Comparison of ENCODE assay signal across 16 cellular contexts in genomic region chr12:68781728-68782127, GRCh38. TPM values are rescaled to one million over a fixed set of nuclear protein-coding genes. Genes with fewer than 3 reads are reported as not detected.
DNase-seq lines count a peak whose midpoint lies in the region; ATAC-seq and TF ChIP-seq lines count a peak whose summit lies in the region.
"Had no signal": no experiment of that assay in that cellular context is flagged by ENCODE, and none has a peak within 500 bp of the region (broad histone marks: within the 10 kb centered on the region; RNA-seq: fewer than 3 reads in every experiment).

No MANE protein-coding gene starts in this region.

- H3K4me3 Mint-ChIP-seq in MCF 10A (ENCODE audit: unreplicated experiment) (no peak overlapping the region), type B pancreatic cell (no peak overlapping the region)
- no peak overlapping the region for H3K4me3 Mint-ChIP-seq in stimulated activated effector memory CD8-positive, alpha-beta T cell treated with anti-CD3 and anti-CD28 coated beads, Interleukin-12 subunit alpha, Interleukin-12 subunit beta, amount 100 ng/mL, for 72 hours
- H3K4me3 Mint-ChIP-seq: CD8-positive, alpha-beta T cell; H9 had no signal

- CTCF ChIA-PET in MCF 10A (lab: Yijun Ruan, JAX): interaction anchor here (0.5 to 1.3 kb wide), 2 partner anchors 35 to 1424 kb away, joined by 4 read pairs; no protein-coding TSS in a partner anchor

- H3K27me3 Mint-ChIP-seq in MCF 10A (ENCODE audit: insufficient read depth, unreplicated experiment) (no peaks in the 10 kb centered on the region), type B pancreatic cell (no peaks in the 10 kb centered on the region)

- POLR2A ChIA-PET in MCF 10A (lab: Yijun Ruan, JAX): interaction anchor here (0.7 to 9.9 kb wide), 5 partner anchors 10 to 444 kb away, joined by 3 to 185 read pairs (median 3); partner anchors contain the start of genes MDM2 and SLC35E3

- H3K4me1 ChIP-seq in breast epithelium: no peaks in the 10 kb centered on the region

- no TSS peak for BruUV-seq in MCF 10A (replicated peaks; lab: Mats Ljungman, UMichigan)

- no peaks in the 10 kb centered on the region for H3K9me3 Mint-ChIP-seq in MCF 10A (ENCODE audit: unreplicated experiment)
- no peaks in the 10 kb centered on the region for H3K9me3 Mint-ChIP-seq in stimulated activated effector memory CD8-positive, alpha-beta T cell treated with anti-CD3 and anti-CD28 coated beads, Interleukin-12 subunit alpha, Interleukin-12 subunit beta, amount 100 ng/mL, for 72 hours
- H3K9me3 Mint-ChIP-seq in type B pancreatic cell: peaks cover 3% of the 10 kb centered on the region
- H3K9me3 Mint-ChIP-seq: CD8-positive, alpha-beta T cell; H9 had no signal

- no peak overlapping the region for H3K4me3 ChIP-seq in breast epithelium
- no peak overlapping the region for H3K4me3 ChIP-seq in dorsolateral prefrontal cortex
- H3K4me3 ChIP-seq: A549, BLaER1 had no signal

- no peak for TF ChIP-seq CTCF in MCF 10A (IDR thresholded peaks at IDR 0.05; ENCODE audit: unreplicated experiment)
- no peak for TF ChIP-seq CTCF in breast epithelium (IDR thresholded peaks at IDR 0.05)
- TF ChIP-seq CTCF in dorsolateral prefrontal cortex (IDR thresholded peaks at IDR 0.05 in 54 of 56, conservative IDR thresholded peaks at IDR 0.05 in 2 of 56; ENCODE audit: low read depth in 1 of 56, partially characterized antibody in 56 of 56): no peak
- no peak for TF ChIP-seq CTCF in type B pancreatic cell (conservative IDR thresholded peaks at IDR 0.05)

- intact Hi-C loops in MCF 10A (cut with micrococcal nuclease): no loop called here
- intact Hi-C loops in breast epithelium (cut with DNase I; ENCODE audit: low total_unique reads): no loop called here
- intact Hi-C loops in dorsolateral prefrontal cortex (cut with DNase I): no loop called here

- H3K36me3 Mint-ChIP-seq in MCF 10A (ENCODE audit: insufficient read depth, unreplicated experiment) (peaks cover 14% of the 10 kb centered on the region), type B pancreatic cell (peaks cover 4% of the 10 kb centered on the region)
- H3K36me3 Mint-ChIP-seq in stimulated activated effector memory CD8-positive, alpha-beta T cell treated with anti-CD3 and anti-CD28 coated beads, Interleukin-12 subunit alpha, Interleukin-12 subunit beta, amount 100 ng/mL, for 72 hours: no peaks in the 10 kb centered on the region

- H3K27me3 ChIP-seq in breast epithelium: no peaks in the 10 kb centered on the region
- H3K27me3 ChIP-seq in dorsolateral prefrontal cortex: no peaks in the 10 kb centered on the region
- H3K27me3 ChIP-seq: BLaER1 had no signal

- H3K27ac ChIP-seq in breast epithelium (no peak overlapping the region), dorsolateral prefrontal cortex (peak overlapping the region in 39 of 59 donors; percentile 6 to 85 (median 70))
- H3K27ac ChIP-seq: 22Rv1, A549, BLaER1 had no signal

- H3K4me1 Mint-ChIP-seq in MCF 10A (ENCODE audit: insufficient read depth, unreplicated experiment) (peaks cover 40% of the 10 kb centered on the region), type B pancreatic cell (ENCODE audit: unreplicated experiment) (peaks cover 5% of the 10 kb centered on the region)
- no peaks in the 10 kb centered on the region for H3K4me1 Mint-ChIP-seq in stimulated activated effector memory CD8-positive, alpha-beta T cell treated with anti-CD3 and anti-CD28 coated beads, Interleukin-12 subunit alpha, Interleukin-12 subunit beta, amount 100 ng/mL, for 72 hours

- DNase-seq in MCF 10A (ENCODE audit: unreplicated experiment) (no peak), breast epithelium (ENCODE audit: low spot score in 2 of 2) (no peak), dorsolateral prefrontal cortex (no peak), type B pancreatic cell (ENCODE audit: extremely low spot score, unreplicated experiment) (no peak), NOMO-1 (lab: John Stamatoyannopoulos, UW; ENCODE audit: unreplicated experiment in 2 of 2) (no peak)
- no peak for DNase-seq in stimulated activated effector memory CD8-positive, alpha-beta T cell treated with anti-CD3 and anti-CD28 coated beads, Interleukin-12 subunit alpha, Interleukin-12 subunit beta, amount 100 ng/mL, for 72 hours (ENCODE audit: low spot score in 2 of 2)
- DNase-seq in activated naive CD4-positive, alpha-beta T cell treated with anti-CD3 and anti-CD28 coated beads, Interleukin-2, amount 50 U/mL, for 16 hours: no peak
- DNase-seq: Calu3; CD8-positive, alpha-beta T cell; DMS79 treated with DMSO at 0.1 percent for 48 hours; GF-D8; H9 had no signal

- H3K9me3 ChIP-seq in breast epithelium: no peaks in the 10 kb centered on the region
- H3K9me3 ChIP-seq: A549, BLaER1 had no signal

- H3K36me3 ChIP-seq in breast epithelium: no peaks in the 10 kb centered on the region

- no peak for ATAC-seq in stimulated activated effector memory CD8-positive, alpha-beta T cell treated with anti-CD3 and anti-CD28 coated beads, Interleukin-12 subunit alpha, Interleukin-12 subunit beta, amount 100 ng/mL, for 72 hours
- no peak for ATAC-seq in SK-N-SH treated with all-trans-retinoic acid at 6 μM for 48 hours
- ATAC-seq: A549; CD8-positive, alpha-beta T cell had no signal

- TF ChIP-seq POLR2A in breast epithelium (IDR thresholded peaks at IDR 0.05): no peak

- H3K27ac Mint-ChIP-seq in MCF 10A (ENCODE audit: low read depth, unreplicated experiment) (peak overlapping the region; percentile 17), type B pancreatic cell (peak overlapping the region; percentile 0)
- peak overlapping the region; percentile 27 for H3K27ac Mint-ChIP-seq in stimulated activated effector memory CD8-positive, alpha-beta T cell treated with anti-CD3 and anti-CD28 coated beads, Interleukin-12 subunit alpha, Interleukin-12 subunit beta, amount 100 ng/mL, for 72 hours
- H3K27ac Mint-ChIP-seq: CD8-positive, alpha-beta T cell; H9 had no signal

TF ChIP-seq in SK-N-SH treated with all-trans-retinoic acid at 6 μM for 48 hours, 23 proteins besides CTCF, POLR2A, EP300 and RAD21:
- no peak for TF ChIP-seq ZNF565 (CRISPR knock-in tag; conservative IDR thresholded peaks at IDR 0.05; ENCODE audit: low read depth)
- no peak for TF ChIP-seq PATZ1 (CRISPR knock-in tag; IDR thresholded peaks at IDR 0.05; ENCODE audit: borderline replicate concordance)

RNA-seq across cellular contexts. Expression of gene MDM2, which starts 26.2 kb away (rescaled TPM):
- total RNA-seq in MCF 10A (2022) (353 and 383 TPM in 2 replicates), breast epithelium (10 to 100 TPM; 69.4 to 73.3 (median 71.8) TPM), dorsolateral prefrontal cortex (100 to 1,000 TPM in 26 of 120 experiments, 10 to 100 TPM in 94; 64.6 to 129 (median 89.8) TPM), type B pancreatic cell (ENCODE audit: low replicate concordance) (162 and 299 TPM in 2 replicates)

RNA-seq across cellular contexts. Expression of gene SLC35E3, which starts 35.8 kb away (rescaled TPM):
- total RNA-seq in MCF 10A (2022) (7.3 and 7.6 TPM in 2 replicates), breast epithelium (10 to 100 TPM in 2 of 3 donors, 1 to 10 TPM in 1; 5.8 to 12.1 (median 10.5) TPM), dorsolateral prefrontal cortex (10 to 100 TPM; 11.5 to 32.1 (median 18.4) TPM), type B pancreatic cell (ENCODE audit: low replicate concordance) (10.1 and 10.7 TPM in 2 replicates)

Comparison
In these comparisons a context has a peak if more than half of its experiments do, and no peak if none do; other contexts are left out.
1. H3K27ac ChIP-seq: peak in dorsolateral prefrontal cortex (39 of 59); none in breast epithelium (0 of 2).
2. Peak in every context shown above with its lines, with median percentiles within 50 percentile points of each other: H3K27ac Mint-ChIP-seq.